Comparison of ENCODE assay signal across 15 cellular contexts in the genomic region with DNA sequence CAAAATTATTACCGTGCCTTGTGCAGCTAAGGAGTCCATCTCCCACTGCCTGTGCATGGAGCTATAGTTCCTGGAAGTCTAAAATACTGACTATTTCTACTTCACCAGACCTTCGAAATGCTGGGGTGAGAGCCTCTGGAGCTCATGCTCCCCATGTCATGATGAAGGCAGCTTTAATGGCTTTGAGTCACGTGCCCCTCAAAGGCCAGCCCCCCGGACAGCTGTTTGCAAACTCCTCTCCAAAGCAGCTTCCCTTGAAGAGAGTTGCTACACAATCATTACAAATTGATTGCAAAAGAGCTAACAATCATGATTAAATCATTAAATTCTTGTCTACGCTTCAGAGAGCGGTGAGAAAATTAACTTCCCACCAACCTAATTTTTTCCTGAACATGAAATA.
"Had no signal": no experiment of that assay in that cellular context is flagged by ENCODE, and none has a peak within 500 bp of the region (broad histone marks: within the 10 kb centered on the region; RNA-seq: fewer than 3 reads in every experiment).

No MANE protein-coding gene starts in this region.

- H3K27ac Mint-ChIP-seq: naive thymus-derived CD8-positive, alpha-beta T cell had no signal

- H3K4me3 Mint-ChIP-seq: naive thymus-derived CD8-positive, alpha-beta T cell had no signal

- ATAC-seq: gastroesophageal sphincter; left lung; mucosa of descending colon; naive thymus-derived CD8-positive, alpha-beta T cell had no signal

- H3K36me3 Mint-ChIP-seq: naive thymus-derived CD8-positive, alpha-beta T cell had no signal

- DNase-seq: effector memory CD4-positive, alpha-beta T cell; foreskin fibroblast; glutamatergic neuron; islet precursor cell; left lung; mucosa of descending colon; naive thymus-derived CD8-positive, alpha-beta T cell; posterior cingulate gyrus; small intestine; stimulated activated CD4-positive, alpha-beta T cell treated with anti-CD3 and anti-CD28 coated beads, Interleukin-12 subunit alpha, Interleukin-12 subunit beta, amount 100 ng/mL, for 4 hours; stimulated activated naive CD4-positive, alpha-beta T cell; stomach; substantia nigra; transverse colon had no signal

- H3K4me1 Mint-ChIP-seq: naive thymus-derived CD8-positive, alpha-beta T cell had no signal
